In the genomic region with DNA sequence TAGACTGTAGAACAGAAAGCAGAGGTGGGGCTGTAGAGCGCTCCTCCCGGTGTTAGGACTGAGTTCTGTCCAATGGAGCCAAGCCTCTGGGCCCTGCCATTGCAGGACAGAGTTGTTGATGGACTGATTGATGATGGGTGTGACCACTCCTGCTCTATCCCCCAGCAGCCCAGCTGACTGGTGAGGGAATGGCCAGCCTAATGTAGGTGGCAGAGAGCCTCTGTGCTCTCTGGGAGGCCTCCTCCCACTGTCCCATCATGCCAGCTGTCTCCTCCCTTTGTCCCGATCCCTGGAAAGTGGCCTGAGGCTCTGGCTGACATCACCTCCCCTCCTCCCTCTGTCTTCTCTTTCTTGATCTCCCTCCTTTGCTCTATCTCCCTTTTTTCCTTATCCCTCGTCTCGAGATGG, we compare ENCODE assay signal across 8 cellular contexts. TPM values are rescaled to one million over a fixed set of nuclear protein-coding genes. Genes with fewer than 3 reads are reported as not detected.
DNase-seq lines count a peak whose midpoint lies in the region; ATAC-seq and TF ChIP-seq lines count a peak whose summit lies in the region.

No MANE protein-coding gene starts in this region.

- TF ChIP-seq CTCF in GM23338 (conservative IDR thresholded peaks at IDR 0.05; ENCODE audit: low read depth in 2 of 2), result no peak
- TF ChIP-seq CTCF in GM10248 (IDR thresholded peaks at IDR 0.05; ENCODE audit: control extremely low read depth, extremely low read depth, low read depth, missing control alignments), result no peak
- no peak for TF ChIP-seq CTCF in OCI-LY7 (conservative IDR thresholded peaks at IDR 0.05; ENCODE audit: low read length)

- H3K4me3 ChIP-seq in GM23338 (peak overlapping the region; percentile 87), skeletal muscle satellite cell (ENCODE audit: low read length) (no peak overlapping the region), Karpas-422 (ENCODE audit: low read length) (no peak overlapping the region), OCI-LY7 (ENCODE audit: low read depth, low read length, poor library complexity, severe bottlenecking) (no peak overlapping the region)

- CTCF ChIA-PET in GM10248 (lab: Yijun Ruan, JAX), result no interaction called here
- CTCF ChIA-PET in OCI-LY7 (lab: Charles Lee; ENCODE audit: unreplicated experiment), result no interaction called here

- POLR2A ChIA-PET in GM10248 (lab: Yijun Ruan, JAX) (no interaction called here), OCI-LY7 (lab: Charles Lee) (no interaction called here)

- DNase-seq in GM23338 (ENCODE audit: low spot score) (peak; percentile 53), cerebellum (ENCODE audit: low spot score) (peak; percentile 39), iPS-NIHi7 (ENCODE audit: extremely low spot score) (peak; percentile 54), GM10248 (ENCODE audit: extremely low spot score) (no peak), Karpas-422 (no peak), OCI-LY7 (ENCODE audit: low spot score) (no peak)
- no peak for DNase-seq in stimulated activated CD4-positive, alpha-beta T cell treated with anti-CD3 and anti-CD28 coated beads, Interleukin-15, amount 100 ng/mL, for 24 hours

- peak overlapping the region; percentile 90 for H3K4me3 Mint-ChIP-seq in GM23338

- BruUV-seq in OCI-LY7 (replicated peaks; lab: Mats Ljungman, UMichigan), result no TSS peak

- peaks cover 45% of the 10 kb centered on the region for H3K4me1 Mint-ChIP-seq in GM23338

- peaks cover 37% of the 10 kb centered on the region for H3K27me3 Mint-ChIP-seq in GM23338 (ENCODE audit: insufficient read depth, low read depth, poor library complexity)

- intact Hi-C loops in OCI-LY7 (cut with micrococcal nuclease; ENCODE audit: unreplicated experiment), result no loop called here

- H3K36me3 ChIP-seq in GM23338 (ENCODE audit: insufficient read depth) (no peaks in the 10 kb centered on the region), skeletal muscle satellite cell (ENCODE audit: insufficient read depth, low read length) (no peaks in the 10 kb centered on the region), Karpas-422 (ENCODE audit: insufficient read depth, low read length) (no peaks in the 10 kb centered on the region), OCI-LY7 (ENCODE audit: insufficient read depth, low read length) (no peaks in the 10 kb centered on the region)

- ATAC-seq in GM23338, result peak; percentile 0; the same call in 1 of the 3 replicates

- H3K27ac ChIP-seq in GM23338 (ENCODE audit: low read depth) (0 out of 2 replicates have a peak overlapping the region, but pooled peaks have one; percentile 70), Karpas-422 (ENCODE audit: low read length) (no peak overlapping the region), OCI-LY7 (ENCODE audit: low read depth, low read length, poor library complexity, severe bottlenecking) (no peak overlapping the region)

- H3K79me2 ChIP-seq in GM23338 (replicated peaks; ENCODE audit: insufficient read depth) (peaks cover 6% of the 10 kb centered on the region; the same call in 1 of the 2 replicates), Karpas-422 (ENCODE audit: low read length) (no peaks in the 10 kb centered on the region), OCI-LY7 (ENCODE audit: insufficient read depth, low read depth, low read length) (no peaks in the 10 kb centered on the region)

- H3F3A ChIP-seq in GM23338 (replicated peaks; ENCODE audit: low read depth), result peaks cover 18% of the 10 kb centered on the region

- H3K27ac Mint-ChIP-seq in GM23338, result 0 out of 2 replicates have a peak overlapping the region, but pooled peaks have one; percentile 50

- peaks cover 37% of the 10 kb centered on the region for H3K27me3 ChIP-seq in GM23338 (ENCODE audit: insufficient read depth)
- peaks cover 66% of the 10 kb centered on the region for H3K27me3 ChIP-seq in skeletal muscle satellite cell (ENCODE audit: control insufficient read depth, insufficient read depth, low read length)
- H3K27me3 ChIP-seq in Karpas-422 (ENCODE audit: low read length), result no peaks in the 10 kb centered on the region

- no peaks in the 10 kb centered on the region; the same call in 2 of the 3 replicates for H3K9me3 Mint-ChIP-seq in GM23338

- H3K9me3 ChIP-seq in skeletal muscle satellite cell (replicated peaks; ENCODE audit: low read length) (no peaks in the 10 kb centered on the region), Karpas-422 (ENCODE audit: low read length) (no peaks in the 10 kb centered on the region), OCI-LY7 (ENCODE audit: low read length) (no peaks in the 10 kb centered on the region)

- peaks cover 19% of the 10 kb centered on the region for H3K36me3 Mint-ChIP-seq in GM23338 (ENCODE audit: low read depth)

- peaks cover 3% of the 10 kb centered on the region; the same call in 1 of the 2 replicates for H4K20me1 ChIP-seq in GM23338 (replicated peaks; ENCODE audit: insufficient read depth)
- H4K20me1 ChIP-seq in Karpas-422 (ENCODE audit: insufficient read depth, low read depth, low read length), result no peaks in the 10 kb centered on the region
- no peaks in the 10 kb centered on the region for H4K20me1 ChIP-seq in OCI-LY7 (ENCODE audit: insufficient read depth, low read length)

- peak overlapping the region; percentile 56 for H3K9ac ChIP-seq in skeletal muscle satellite cell (ENCODE audit: low read depth, low read length)
- no peak overlapping the region for H3K9ac ChIP-seq in Karpas-422 (ENCODE audit: low read length)

- H3K4me1 ChIP-seq in GM23338 (ENCODE audit: insufficient read depth) (peaks cover 30% of the 10 kb centered on the region), skeletal muscle satellite cell (ENCODE audit: control insufficient read depth, insufficient read depth, low read length) (no peaks in the 10 kb centered on the region), Karpas-422 (ENCODE audit: low read length) (no peaks in the 10 kb centered on the region), OCI-LY7 (ENCODE audit: insufficient read depth, low read length, poor library complexity, severe bottlenecking) (no peaks in the 10 kb centered on the region)

- H3K4me2 ChIP-seq in GM23338, result peak overlapping the region; percentile 97
- H3K4me2 ChIP-seq in skeletal muscle satellite cell (ENCODE audit: low read length), result peak overlapping the region; percentile 76
- no peak overlapping the region for H3K4me2 ChIP-seq in Karpas-422 (ENCODE audit: low read depth, low read length, poor library complexity, severe bottlenecking)
- no peak overlapping the region for H3K4me2 ChIP-seq in OCI-LY7 (ENCODE audit: low read length)

- peak overlapping the region; percentile 95; the same call in 1 of the 2 replicates for H2AFZ ChIP-seq in GM23338
- H2AFZ ChIP-seq in Karpas-422 (ENCODE audit: low read length), result no peak overlapping the region
- no peak overlapping the region for H2AFZ ChIP-seq in OCI-LY7 (ENCODE audit: low read length)

- H3K9me2 ChIP-seq in GM23338 (ENCODE audit: insufficient read depth) (peaks cover 4% of the 10 kb centered on the region; the same call in 1 of the 2 replicates), Karpas-422 (replicated peaks; ENCODE audit: insufficient read depth, low read length) (no peaks in the 10 kb centered on the region), OCI-LY7 (ENCODE audit: insufficient read depth, low read length) (no peaks in the 10 kb centered on the region)

TF ChIP-seq in GM23338, 12 proteins besides CTCF, POLR2A, EP300 and RAD21:
- TF ChIP-seq POLR2AphosphoS5 (IDR thresholded peaks at IDR 0.05; ENCODE audit: low read depth) (0 out of 2 replicates have a peak, but pooled peaks have one; percentile 24), JUNB (IDR thresholded peaks at IDR 0.05; ENCODE audit: unreplicated experiment) (no peak)

RNA-seq across cellular contexts. Expression of a gene that starts 0.8 kb away (rescaled TPM):
- total RNA-seq in GM23338 (2014; rRNA removed; shearing (Covaris generic)), result 13.6 and 18.9 TPM in 2 replicates
- 5.1 and 6.4 TPM in 2 replicates for polyA plus RNA-seq in GM23338 (2016; fragmentation: Nextera tagmentation; extraction: Ambion mirVana)
- 19.8 TPM for total RNA-seq in cerebellum
- under 0.01 TPM in 2 replicates for total RNA-seq in skeletal muscle satellite cell (2012; rRNA removed)
- not detected in 2 replicates for total RNA-seq in Karpas-422 (2014; rRNA removed; shearing (Covaris generic); ENCODE audit: low replicate concordance)
- not detected in 2 replicates for total RNA-seq in OCI-LY7 (2014; rRNA removed; shearing (Covaris generic))
- total RNA-seq in OCI-LY7 (2022), result not detected in 2 replicates

RNA-seq across cellular contexts. Expression of a gene that starts 8.4 kb away (rescaled TPM):
- not detected in 2 replicates for total RNA-seq in GM23338 (2014; rRNA removed; shearing (Covaris generic))
- not detected in 2 replicates for polyA plus RNA-seq in GM23338 (2016; fragmentation: Nextera tagmentation; extraction: Ambion mirVana)
- not detected for total RNA-seq in cerebellum
- total RNA-seq in skeletal muscle satellite cell (2012; rRNA removed), result not detected in 2 replicates
- total RNA-seq in Karpas-422 (2014; rRNA removed; shearing (Covaris generic); ENCODE audit: low replicate concordance), result not detected in 2 replicates
- total RNA-seq in OCI-LY7 (2014; rRNA removed; shearing (Covaris generic)), result not detected in 2 replicates
- not detected in 2 replicates for total RNA-seq in OCI-LY7 (2022)

RNA-seq across cellular contexts. Expression of a gene that starts 11.5 kb away (rescaled TPM):
- total RNA-seq in GM23338 (2014; rRNA removed; shearing (Covaris generic)), result 52.6 and 56.6 TPM in 2 replicates
- polyA plus RNA-seq in GM23338 (2016; fragmentation: Nextera tagmentation; extraction: Ambion mirVana), result 28.6 and 29.5 TPM in 2 replicates
- total RNA-seq in cerebellum (115 TPM), OCI-LY7 (2022) (not detected in 2 replicates)
- 7.6 and 10.5 TPM in 2 replicates for total RNA-seq in skeletal muscle satellite cell (2012; rRNA removed)
- not detected in 2 replicates for total RNA-seq in Karpas-422 (2014; rRNA removed; shearing (Covaris generic); ENCODE audit: low replicate concordance)
- not detected in 2 replicates for total RNA-seq in OCI-LY7 (2014; rRNA removed; shearing (Covaris generic))

RNA-seq across cellular contexts. Expression of a gene that starts 12.7 kb away (rescaled TPM):
- 0.24 and 0.27 TPM in 2 replicates for total RNA-seq in GM23338 (2014; rRNA removed; shearing (Covaris generic))
- polyA plus RNA-seq in GM23338 (2016; fragmentation: Nextera tagmentation; extraction: Ambion mirVana), result not detected in 2 replicates
- 1.9 TPM for total RNA-seq in cerebellum
- total RNA-seq in skeletal muscle satellite cell (2012; rRNA removed), result not detected in 2 replicates
- total RNA-seq in Karpas-422 (2014; rRNA removed; shearing (Covaris generic); ENCODE audit: low replicate concordance), result not detected in 2 replicates
- total RNA-seq in OCI-LY7 (2014; rRNA removed; shearing (Covaris generic)), result not detected in 2 replicates
- total RNA-seq in OCI-LY7 (2022), result not detected in 2 replicates

RNA-seq across cellular contexts. Expression of a gene that starts 42.9 kb away (rescaled TPM):
- total RNA-seq in GM23338 (2014; rRNA removed; shearing (Covaris generic)), result 110 and 116 TPM in 2 replicates
- polyA plus RNA-seq in GM23338 (2016; fragmentation: Nextera tagmentation; extraction: Ambion mirVana), result 342 and 384 TPM in 2 replicates
- total RNA-seq in cerebellum (54.4 TPM), OCI-LY7 (2022) (314 and 319 TPM in 2 replicates)
- total RNA-seq in skeletal muscle satellite cell (2012; rRNA removed), result 41.1 and 49.9 TPM in 2 replicates
- 126 and 195 TPM in 2 replicates for total RNA-seq in Karpas-422 (2014; rRNA removed; shearing (Covaris generic); ENCODE audit: low replicate concordance)
- 120 and 167 TPM in 2 replicates for total RNA-seq in OCI-LY7 (2014; rRNA removed; shearing (Covaris generic))

Comparison
In these comparisons a context has a peak if more than half of its experiments do, and no peak if none do; other contexts are left out.
1. DNase-seq: peak in GM23338 (single experiment), cerebellum (single experiment) and iPS-NIHi7 (single experiment); none in stimulated activated CD4-positive, alpha-beta T cell treated with anti-CD3 and anti-CD28 coated beads, Interleukin-15, amount 100 ng/mL, for 24 hours (single experiment), GM10248 (single experiment), Karpas-422 (single experiment) and OCI-LY7 (single experiment).
2. H3K4me2 ChIP-seq: peak in GM23338 (single experiment) and skeletal muscle satellite cell (single experiment); none in Karpas-422 (single experiment) and OCI-LY7 (single experiment).
3. RNA of a gene that starts 0.8 kb away (total RNA-seq): 19.8 TPM in cerebellum (single experiment) and 13.6 to 18.9 TPM in GM23338; not detected in Karpas-422 and not detected in OCI-LY7; every median in the first group is over 10 times any median in the second.
4. RNA of a gene that starts 11.5 kb away (total RNA-seq): 115 TPM in cerebellum (single experiment) and 52.6 to 56.6 TPM in GM23338; not detected in Karpas-422 and not detected in OCI-LY7; every median in the first group is over 10 times any median in the second.